Comparison of ENCODE assay signal across 1 cellular context in the genomic region with DNA sequence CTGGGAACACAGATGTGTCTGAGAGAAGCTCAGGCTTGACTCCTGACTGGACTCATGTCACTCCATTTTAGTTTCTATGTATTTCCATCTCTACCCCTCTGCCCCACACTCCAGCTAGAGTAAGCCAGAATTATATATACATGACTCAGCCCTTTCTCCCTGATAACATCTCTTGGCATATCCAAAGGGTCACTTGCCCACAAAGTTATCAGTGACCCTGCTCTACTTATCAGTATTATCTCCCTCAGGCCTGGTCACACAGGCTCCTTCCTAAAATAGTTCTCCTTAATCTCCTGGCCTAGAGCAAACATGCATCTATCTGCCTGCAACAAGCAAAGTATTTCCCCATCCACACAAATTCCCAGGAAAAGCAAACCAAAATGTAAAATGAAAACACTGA.
TF ChIP-seq lines count a peak whose summit lies in the region.

No MANE protein-coding gene starts in this region.

TF ChIP-seq in SK-N-SH, 30 proteins besides CTCF, POLR2A, EP300 and RAD21 (continued from another document):
- peak; percentile 97 for TF ChIP-seq MEF2A (IDR thresholded peaks at IDR 0.05; ENCODE audit: borderline replicate concordance, low read depth)
- TF ChIP-seq POLR2AphosphoS5 (IDR thresholded peaks at IDR 0.05; ENCODE audit: low read depth, low read length), result peak; percentile 78
- peak; percentile 91 for TF ChIP-seq RCOR1 (IDR thresholded peaks at IDR 0.05; ENCODE audit: low read length)
- TF ChIP-seq TCF12 (IDR thresholded peaks at IDR 0.05), result peak; percentile 95
- TF ChIP-seq JUND (IDR thresholded peaks at IDR 0.05), result peak; percentile 99
- TF ChIP-seq IRF3 (IDR thresholded peaks at IDR 0.05; ENCODE audit: low read depth, low read length), result no peak
- peak; percentile 90; the same call in 1 of the 2 replicates for TF ChIP-seq TEAD4 (IDR thresholded peaks at IDR 0.05; ENCODE audit: borderline replicate concordance, insufficient read depth)
- peak; percentile 53; the same call in 1 of the 2 replicates for TF ChIP-seq REST (IDR thresholded peaks at IDR 0.05; ENCODE audit: low read depth, low read length)
